ENCODE assay signal across 20 cellular contexts in genomic region chr3:21185816-21186314, GRCh38.
DNase-seq lines count a peak whose midpoint lies in the region; ATAC-seq and TF ChIP-seq lines count a peak whose summit lies in the region.
"Had no signal": no experiment of that assay in that cellular context is flagged by ENCODE, and none has a peak within 500 bp of the region (broad histone marks: within the 10 kb centered on the region; RNA-seq: fewer than 3 reads in every experiment).

No MANE protein-coding gene starts in this region.

- TF ChIP-seq CTCF in epithelial cell of proximal tubule (conservative IDR thresholded peaks at IDR 0.05; ENCODE audit: low read depth, low read length): no peak
- no peak for TF ChIP-seq CTCF in glutamatergic neuron (IDR thresholded peaks at IDR 0.05; ENCODE audit: partially characterized antibody, unreplicated experiment)

- no peak overlapping the region for H3K23ac ChIP-seq in mesendoderm (ENCODE audit: low read length)

- no peaks in the 10 kb centered on the region for H3K4me1 Mint-ChIP-seq in glutamatergic neuron (ENCODE audit: low read depth, unreplicated experiment)
- H3K4me1 Mint-ChIP-seq: CD14-positive monocyte; CD8-positive, alpha-beta memory T cell had no signal

- no peaks in the 10 kb centered on the region for H3K79me1 ChIP-seq in mesendoderm (ENCODE audit: low read length)

- H3K4me2 ChIP-seq in mesendoderm (ENCODE audit: low read length): no peak overlapping the region
- H3K4me2 ChIP-seq: BLaER1 treated with 17β-estradiol and CSF1 and Interleukin-3, amounts not matched to agents 10 nM and 100 nM had no signal

- H3K4me1 ChIP-seq in mesendoderm (ENCODE audit: control insufficient read depth, low read depth, low read length): no peaks in the 10 kb centered on the region
- H3K4me1 ChIP-seq: BE2C; BLaER1 treated with 17β-estradiol and CSF1 and Interleukin-3, amounts not matched to agents 10 nM and 100 nM had no signal

- ATAC-seq in GM19035 (IDR thresholded peaks at IDR 0.05; ENCODE audit: unreplicated experiment) (no peak), HG03108 (IDR thresholded peaks at IDR 0.05; ENCODE audit: unreplicated experiment) (no peak)

- H3K36me3 ChIP-seq in mesendoderm (ENCODE audit: control insufficient read depth, insufficient read depth, low read length): no peaks in the 10 kb centered on the region
- H3K36me3 ChIP-seq: BE2C; BLaER1 treated with 17β-estradiol and CSF1 and Interleukin-3, amounts not matched to agents 10 nM and 100 nM had no signal

- H3K4me3 Mint-ChIP-seq in glutamatergic neuron (ENCODE audit: unreplicated experiment): no peak overlapping the region
- H3K4me3 Mint-ChIP-seq: CD14-positive monocyte; CD4-positive, alpha-beta T cell; CD8-positive, alpha-beta memory T cell had no signal

- no peak overlapping the region for H2BK5ac ChIP-seq in mesendoderm (ENCODE audit: low read length)

- H3K27me3 Mint-ChIP-seq in glutamatergic neuron (ENCODE audit: unreplicated experiment): no peaks in the 10 kb centered on the region
- H3K27me3 Mint-ChIP-seq: CD4-positive, alpha-beta T cell; CD8-positive, alpha-beta memory T cell had no signal

- H3K56ac ChIP-seq in mesendoderm (ENCODE audit: low read length): no peak overlapping the region

- no peak overlapping the region for H3K18ac ChIP-seq in mesendoderm (ENCODE audit: low read length)

- no peaks in the 10 kb centered on the region for H3K27me3 ChIP-seq in mesendoderm (ENCODE audit: insufficient read depth, low read length, poor library complexity)
- H3K27me3 ChIP-seq: BE2C; BLaER1 treated with 17β-estradiol and CSF1 and Interleukin-3, amounts not matched to agents 10 nM and 100 nM had no signal

- in situ Hi-C loops in ACHN (cut with HindIII; ENCODE audit: low pct_ligation_motif_present, low pct_unique_long_range_greater_than_20kb, low sequenced_read_pairs): no loop called here

- H3K27ac Mint-ChIP-seq in glutamatergic neuron (ENCODE audit: unreplicated experiment): no peak overlapping the region
- H3K27ac Mint-ChIP-seq: CD14-positive monocyte; CD4-positive, alpha-beta T cell; CD8-positive, alpha-beta memory T cell had no signal

- H2AK5ac ChIP-seq in mesendoderm (ENCODE audit: low read length): no peak overlapping the region

- no CpG with 5 or more reads among the region's 6 CpGs for WGBS in mesendoderm (ENCODE audit: extremely low coverage, insufficient coverage, low lambda C conversion rate)

- H3K4me3 ChIP-seq in epithelial cell of proximal tubule (ENCODE audit: low read depth, low read length): no peak overlapping the region
- H3K4me3 ChIP-seq in mesendoderm (ENCODE audit: low read length): no peak overlapping the region
- H3K4me3 ChIP-seq: BLaER1 treated with 17β-estradiol and CSF1 and Interleukin-3, amounts not matched to agents 10 nM and 100 nM; GM23248 had no signal

- H3K9ac ChIP-seq in mesendoderm (ENCODE audit: low read length): no peak overlapping the region
- H3K9ac ChIP-seq: BLaER1 treated with 17β-estradiol and CSF1 and Interleukin-3, amounts not matched to agents 10 nM and 100 nM; GM23248 had no signal

- H3K27ac ChIP-seq in mesendoderm (ENCODE audit: low read depth, low read length): no peak overlapping the region
- H3K27ac ChIP-seq: 22Rv1; BLaER1 treated with 17β-estradiol and CSF1 and Interleukin-3, amounts not matched to agents 10 nM and 100 nM; GM23248 had no signal

- peaks cover 3% of the 10 kb centered on the region for H3K9me3 Mint-ChIP-seq in glutamatergic neuron (ENCODE audit: unreplicated experiment)

- H4K8ac ChIP-seq in mesendoderm (ENCODE audit: low read depth, low read length): no peak overlapping the region

- H2BK120ac ChIP-seq in mesendoderm (ENCODE audit: low read depth, low read length): no peak overlapping the region

- peak; percentile 8 for DNase-seq in ACHN
- DNase-seq in HuH-7 (ENCODE audit: low spot score): peak; percentile 8
- DNase-seq in epithelial cell of proximal tubule (ENCODE audit: low read depth): peak; percentile 19
- DNase-seq in kidney tubule cell (ENCODE audit: low spot score): peak; percentile 63
- DNase-seq in glutamatergic neuron: no peak
- no peak for DNase-seq in mesendoderm
- DNase-seq: AML-193; BE2C; CD4-positive, alpha-beta T cell; CD8-positive, alpha-beta memory T cell; DMS153; DND-41; GM23248; H7; HCEC 1CT had no signal

- H3K36me3 Mint-ChIP-seq in glutamatergic neuron (ENCODE audit: unreplicated experiment): no peaks in the 10 kb centered on the region
- H3K36me3 Mint-ChIP-seq: CD14-positive monocyte; CD8-positive, alpha-beta memory T cell had no signal

- H2BK15ac ChIP-seq in mesendoderm (replicated peaks; ENCODE audit: low read depth): no peak overlapping the region

- no peaks in the 10 kb centered on the region for H3K79me2 ChIP-seq in mesendoderm (ENCODE audit: control insufficient read depth, insufficient read depth, low read length)

- H3K4ac ChIP-seq in mesendoderm (ENCODE audit: low read depth, low read length): no peak overlapping the region

- H4K5ac ChIP-seq in mesendoderm (ENCODE audit: low read length): no peak overlapping the region

Comparison
In these comparisons a context has a peak if more than half of its experiments do, and no peak if none do; other contexts are left out.
1. DNase-seq: peak in ACHN (single experiment), HuH-7 (single experiment), epithelial cell of proximal tubule (single experiment) and kidney tubule cell (single experiment); none in glutamatergic neuron (single experiment) and mesendoderm (single experiment).